ENCODE assay signal across 9 cellular contexts in the genomic region with DNA sequence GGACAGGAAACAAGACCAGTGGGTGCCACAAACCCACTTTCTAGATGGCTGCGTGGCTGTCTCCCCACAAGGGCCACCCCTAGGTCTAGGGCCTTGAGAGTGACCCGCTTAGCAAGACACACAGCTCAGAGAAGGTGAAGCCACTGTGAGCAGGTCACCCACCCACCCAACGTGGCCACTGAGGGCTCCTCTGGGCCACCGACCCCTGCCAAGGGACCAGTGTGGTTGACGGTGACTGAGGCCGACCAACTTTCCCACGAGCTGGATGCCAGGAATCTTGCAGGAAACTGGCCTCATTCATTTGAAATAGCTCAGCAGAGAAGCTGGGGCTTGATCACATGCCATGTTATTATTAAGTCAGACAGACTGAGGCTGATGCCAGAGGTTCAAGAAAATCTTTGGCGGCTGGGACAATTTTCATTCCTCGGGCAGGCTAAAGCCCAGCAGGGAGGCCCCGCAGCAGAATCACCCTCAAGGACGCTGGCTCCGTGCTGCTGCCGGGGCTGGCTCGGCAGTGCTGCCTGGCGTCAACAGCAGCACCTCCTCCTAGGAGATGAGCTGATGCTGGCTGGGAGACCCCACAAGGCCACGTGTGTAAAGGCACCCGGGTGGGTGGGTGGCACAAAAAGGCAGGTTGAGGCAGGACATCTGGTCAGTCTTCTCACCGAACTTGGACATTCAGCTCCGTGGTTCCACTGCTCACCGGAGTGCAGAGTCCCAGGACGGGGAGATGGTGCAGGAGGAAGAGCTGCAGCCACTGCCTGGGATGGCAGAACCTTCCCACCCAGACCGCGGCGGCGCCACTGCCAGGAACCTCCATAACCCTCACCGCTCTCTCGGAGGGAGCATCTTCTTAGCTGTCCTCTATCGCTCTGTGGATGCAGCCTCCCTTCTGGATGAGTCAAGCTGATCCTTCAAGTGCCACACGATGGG. TPM values are rescaled to one million over a fixed set of nuclear protein-coding genes. Genes with fewer than 3 reads are reported as not detected.
DNase-seq lines count a peak whose midpoint lies in the region; ATAC-seq and TF ChIP-seq lines count a peak whose summit lies in the region.
"Had no signal": no experiment of that assay in that cellular context is flagged by ENCODE, and none has a peak within 500 bp of the region (broad histone marks: within the 10 kb centered on the region; RNA-seq: fewer than 3 reads in every experiment).

No MANE protein-coding gene starts in this region.

- H3K4me1 Mint-ChIP-seq in MCF 10A (ENCODE audit: insufficient read depth, unreplicated experiment) (no peaks in the 10 kb centered on the region), nephron progenitor cell (no peaks in the 10 kb centered on the region)

- no peaks in the 10 kb centered on the region for H3K36me3 ChIP-seq in breast epithelium

- H3K9me3 ChIP-seq in breast epithelium = no peaks in the 10 kb centered on the region
- H3K9me3 ChIP-seq: BLaER1 treated with 17β-estradiol and CSF1 and Interleukin-3, amounts not matched to agents 10 nM and 100 nM had no signal

- no peak for ATAC-seq in GM21360 (IDR thresholded peaks at IDR 0.05; ENCODE audit: unreplicated experiment)

- no peak for TF ChIP-seq POLR2A in breast epithelium (IDR thresholded peaks at IDR 0.05)

- H3K36me3 Mint-ChIP-seq in MCF 10A (ENCODE audit: insufficient read depth, unreplicated experiment) (peaks cover 86% of the 10 kb centered on the region), nephron progenitor cell (ENCODE audit: low read depth) (peaks cover 33% of the 10 kb centered on the region)

- peak overlapping the region; percentile 74 to 85 for H3K27ac ChIP-seq in breast epithelium
- H3K27ac ChIP-seq: BLaER1 treated with 17β-estradiol and CSF1 and Interleukin-3, amounts not matched to agents 10 nM and 100 nM had no signal

- TF ChIP-seq CTCF in breast epithelium (IDR thresholded peaks at IDR 0.05) = no peak
- no peak for TF ChIP-seq CTCF in MCF 10A (IDR thresholded peaks at IDR 0.05; ENCODE audit: unreplicated experiment)
- no peak for TF ChIP-seq CTCF in nephron progenitor cell (IDR thresholded peaks at IDR 0.05)

- no peak overlapping the region for H3K27ac Mint-ChIP-seq in MCF 10A (ENCODE audit: low read depth, unreplicated experiment)
- H3K27ac Mint-ChIP-seq in nephron progenitor cell = peak overlapping the region; percentile 79

- no peaks in the 10 kb centered on the region for H3K27me3 ChIP-seq in breast epithelium
- H3K27me3 ChIP-seq: BLaER1 treated with 17β-estradiol and CSF1 and Interleukin-3, amounts not matched to agents 10 nM and 100 nM had no signal

- CTCF ChIA-PET in MCF 10A (lab: Yijun Ruan, JAX) = no interaction called here

- H3K9me3 Mint-ChIP-seq in MCF 10A (ENCODE audit: unreplicated experiment) (no peaks in the 10 kb centered on the region), nephron progenitor cell (no peaks in the 10 kb centered on the region)

- peak overlapping the region in 1 of 3 donors; percentile 10 for H3K4me3 ChIP-seq in breast epithelium
- H3K4me3 ChIP-seq: BLaER1 treated with 17β-estradiol and CSF1 and Interleukin-3, amounts not matched to agents 10 nM and 100 nM had no signal

- peak in 1 of 2 donors; percentile 35 for DNase-seq in breast epithelium (ENCODE audit: low spot score in 2 of 2)
- no peak for DNase-seq in MCF 10A (ENCODE audit: unreplicated experiment)
- DNase-seq in fibroblast of the conjunctiva (ENCODE audit: low read depth) = peak; percentile 68
- DNase-seq in nephron progenitor cell = no peak
- no peak for DNase-seq in UCSD-AML1 (lab: John Stamatoyannopoulos, UW; ENCODE audit: unreplicated experiment)
- no peak for DNase-seq in activated CD4-positive, alpha-beta T cell treated with anti-CD3 and anti-CD28 coated beads, Interleukin-2, amount 50 U/mL, for 48 hours
- DNase-seq in NCI-H446 treated with DMSO at 0.1 percent for 48 hours (lab: John Stamatoyannopoulos, UW) = no peak

- no peaks in the 10 kb centered on the region for H3K27me3 Mint-ChIP-seq in MCF 10A (ENCODE audit: insufficient read depth, unreplicated experiment)
- H3K27me3 Mint-ChIP-seq in nephron progenitor cell (ENCODE audit: low read depth, poor library complexity) = no peaks in the 10 kb centered on the region

- H3K4me3 Mint-ChIP-seq in MCF 10A (ENCODE audit: unreplicated experiment) = no peak overlapping the region
- H3K4me3 Mint-ChIP-seq in nephron progenitor cell = no peak overlapping the region

- POLR2A ChIA-PET in MCF 10A (lab: Yijun Ruan, JAX) = interaction anchor here (0.7 to 1.0 kb wide), 3 partner anchors 10 to 77 kb away, joined by 3 to 4 read pairs (median 3); no protein-coding TSS in a partner anchor

- intact Hi-C loops in breast epithelium (cut with DNase I; ENCODE audit: low total_unique reads) (no loop called here), MCF 10A (cut with micrococcal nuclease) (no loop called here)

- no TSS peak for BruUV-seq in MCF 10A (replicated peaks; lab: Mats Ljungman, UMichigan)

- H3K4me1 ChIP-seq in breast epithelium = peaks cover 9 to 32% of the 10 kb centered on the region in 2 donors

RNA-seq across cellular contexts. Expression of gene ZRANB1, which starts 57.8 kb away (rescaled TPM):
- total RNA-seq in breast epithelium (10 to 100 TPM; 32.4 to 37.4 (median 35.1) TPM), MCF 10A (2022) (17.8 and 23.2 TPM in 2 replicates)
